31 cellular contexts compared by ENCODE assay signal in genomic region chr13:94612050-94612449, GRCh38.
"Had no signal": no experiment of that assay in that cellular context is flagged by ENCODE, and none has a peak within 500 bp of the region (broad histone marks: within the 10 kb centered on the region; RNA-seq: fewer than 3 reads in every experiment).

No MANE protein-coding gene starts in this region.

- H3K27ac Mint-ChIP-seq: activated B cell treated with CpG ODN at 0.5 μM for 24 hours; activated CD8-positive, alpha-beta T cell treated with anti-CD3 and anti-CD28 coated beads for 36 hours; activated naive CD4-positive, alpha-beta T cell treated with anti-CD3 and anti-CD28 coated beads for 36 hours; activated T-helper 1 cell treated with anti-CD3 and anti-CD28 coated beads, Interleukin-12 subunit alpha, Interleukin-12 subunit beta, Interleukin-2, Interleukin-4 antibody, amounts not matched to agents 30 ng/mL and 10 ng/mL and 1 ng/mL, durations not matched to agents 14 hours and 24 hours and 36 hours; T-helper 1 cell treated with Interleukin-12 subunit alpha and Interleukin-12 subunit beta and Interleukin-4 antibody, amounts not matched to agents 30 μg/mL and 1 μg/mL, for 36 hours; T-helper 2 cell treated with Interferon-gamma antibody and Interleukin-4, amounts not matched to agents 5 μg/mL and 100 μg/mL, for 36 hours had no signal

- H3K4me3 Mint-ChIP-seq: activated B cell treated with CpG ODN at 0.5 μM for 24 hours; activated CD8-positive, alpha-beta T cell treated with anti-CD3 and anti-CD28 coated beads for 36 hours; activated naive CD4-positive, alpha-beta T cell treated with anti-CD3 and anti-CD28 coated beads for 36 hours; activated T-helper 1 cell treated with anti-CD3 and anti-CD28 coated beads, Interleukin-12 subunit alpha, Interleukin-12 subunit beta, Interleukin-2, Interleukin-4 antibody, amounts not matched to agents 30 ng/mL and 10 ng/mL and 1 ng/mL, durations not matched to agents 14 hours and 24 hours and 36 hours; T-helper 1 cell treated with Interleukin-12 subunit alpha and Interleukin-12 subunit beta and Interleukin-4 antibody, amounts not matched to agents 30 μg/mL and 1 μg/mL, for 36 hours; T-helper 2 cell treated with Interferon-gamma antibody and Interleukin-4, amounts not matched to agents 5 μg/mL and 100 μg/mL, for 36 hours had no signal

- ATAC-seq: activated CD8-positive, alpha-beta T cell treated with anti-CD3 and anti-CD28 coated beads for 36 hours; activated naive CD4-positive, alpha-beta T cell treated with anti-CD3 and anti-CD28 coated beads, Interleukin-2, amount 50 U/mL, for 72 hours; body of pancreas; PC-3 had no signal

- H3K9me3 Mint-ChIP-seq: activated B cell treated with CpG ODN at 0.5 μM for 24 hours; activated CD8-positive, alpha-beta T cell treated with anti-CD3 and anti-CD28 coated beads for 36 hours; activated naive CD4-positive, alpha-beta T cell treated with anti-CD3 and anti-CD28 coated beads for 36 hours; activated naive CD4-positive, alpha-beta T cell treated with anti-CD3 and anti-CD28 coated beads, Interleukin-2, amount 50 U/mL, for 72 hours; activated T-helper 1 cell treated with anti-CD3 and anti-CD28 coated beads, Interleukin-12 subunit alpha, Interleukin-12 subunit beta, Interleukin-2, Interleukin-4 antibody, amounts not matched to agents 30 ng/mL and 10 ng/mL and 1 ng/mL, durations not matched to agents 14 hours and 24 hours and 36 hours; T-helper 1 cell treated with Interleukin-12 subunit alpha and Interleukin-12 subunit beta and Interleukin-4 antibody, amounts not matched to agents 30 μg/mL and 1 μg/mL, for 36 hours; T-helper 2 cell treated with Interferon-gamma antibody and Interleukin-4, amounts not matched to agents 5 μg/mL and 100 μg/mL, for 36 hours had no signal

- DNase-seq: activated B cell treated with CpG ODN at 0.5 μM for 24 hours; activated CD4-positive, alpha-beta T cell treated with anti-CD3 and anti-CD28 coated beads for 4 hours; activated CD4-positive, CD25-positive, alpha-beta regulatory T cell treated with anti-CD3 and anti-CD28 coated beads, Interleukin-2, amount 50 U/mL, for 72 hours; activated CD8-positive, alpha-beta T cell treated with anti-CD3 and anti-CD28 coated beads for 36 hours; activated gamma-delta T cell treated with Interleukin-2 at 50 U/mL for 16 hours; activated naive CD4-positive, alpha-beta T cell treated with anti-CD3 and anti-CD28 coated beads for 36 hours; activated T-cell treated with anti-CD3 and anti-CD28 coated beads, Interleukin-2, amount 50 U/mL, for 1 hour; adrenal gland; body of pancreas; Karpas-422; KBM-7; NCI-H1048; NCI-H1105 treated with DMSO at 0.1 percent for 48 hours; NCI-H1436; NCI-H1694; NCI-H1930; NCI-H2081 treated with DMSO at 0.1 percent for 48 hours; NCI-H226; NCI-H446 treated with DMSO at 0.1 percent for 48 hours; NCI-H524; NCI-H69; NK-92 treated with Interleukin-12 subunit alpha and Interleukin-12 subunit beta, amount 100 ng/mL, for 24 hours; PC-3; Peyer's patch; RPMI8226; SHP77 treated with DMSO at 0.1 percent for 48 hours; SK-N-SH had no signal

- H3K27me3 Mint-ChIP-seq: activated B cell treated with CpG ODN at 0.5 μM for 24 hours; activated CD8-positive, alpha-beta T cell treated with anti-CD3 and anti-CD28 coated beads for 36 hours had no signal
